ENCODE assay signal across 1 cellular context in the genomic region with DNA sequence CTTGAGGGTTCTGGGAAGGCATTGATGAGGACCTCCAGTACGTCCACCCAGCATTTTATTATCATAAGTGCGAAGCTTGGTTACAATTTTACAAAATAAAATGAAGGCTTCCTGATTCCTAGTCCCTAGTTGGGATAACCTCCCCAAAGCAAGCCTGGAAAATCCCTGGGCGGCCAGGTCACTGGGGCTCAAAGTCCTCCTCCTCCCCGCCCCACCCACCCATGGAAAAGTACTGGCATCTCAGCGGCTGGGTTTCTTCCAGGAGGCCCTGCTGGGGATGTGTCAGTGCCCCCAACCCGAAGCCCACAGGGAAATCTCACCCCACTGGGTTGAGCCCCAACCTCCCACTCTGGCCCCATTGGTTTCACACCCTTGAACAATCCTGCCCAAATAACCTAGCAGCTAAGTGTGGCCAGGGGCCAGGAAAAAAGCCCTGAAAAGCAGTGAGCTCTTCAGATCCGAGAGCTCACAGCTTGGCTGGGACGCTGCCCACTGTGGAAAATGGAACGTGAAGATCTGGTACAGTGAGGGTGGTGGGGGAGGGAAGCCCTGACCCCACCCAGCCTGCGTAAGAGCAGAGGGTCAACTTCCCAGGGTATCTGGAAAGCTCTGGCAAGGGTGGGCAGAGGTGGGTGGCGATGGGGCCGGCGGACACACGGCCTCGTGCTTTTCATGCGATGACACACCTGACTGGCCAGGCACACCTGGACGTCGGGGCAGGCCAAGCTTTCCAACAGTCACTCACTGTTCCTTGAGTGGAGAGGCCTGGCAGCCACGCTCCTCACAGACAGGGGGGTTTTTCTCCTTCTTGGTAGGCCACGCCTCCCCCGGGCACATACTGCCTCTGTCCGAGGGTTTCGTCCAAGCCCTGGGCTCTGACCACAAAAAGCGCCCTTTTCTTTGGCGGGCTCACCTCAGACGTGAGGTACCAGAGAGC.
A peak's percentile ranks its signal among the peaks of the same experiment; 100 is the strongest.
TF ChIP-seq lines count a peak whose summit lies in the region.

No MANE protein-coding gene starts in this region.

TF ChIP-seq in HepG2, 621 proteins besides CTCF, POLR2A, EP300 and RAD21 (continued from another document and continues in another):
- TF ChIP-seq, protein P1, sequence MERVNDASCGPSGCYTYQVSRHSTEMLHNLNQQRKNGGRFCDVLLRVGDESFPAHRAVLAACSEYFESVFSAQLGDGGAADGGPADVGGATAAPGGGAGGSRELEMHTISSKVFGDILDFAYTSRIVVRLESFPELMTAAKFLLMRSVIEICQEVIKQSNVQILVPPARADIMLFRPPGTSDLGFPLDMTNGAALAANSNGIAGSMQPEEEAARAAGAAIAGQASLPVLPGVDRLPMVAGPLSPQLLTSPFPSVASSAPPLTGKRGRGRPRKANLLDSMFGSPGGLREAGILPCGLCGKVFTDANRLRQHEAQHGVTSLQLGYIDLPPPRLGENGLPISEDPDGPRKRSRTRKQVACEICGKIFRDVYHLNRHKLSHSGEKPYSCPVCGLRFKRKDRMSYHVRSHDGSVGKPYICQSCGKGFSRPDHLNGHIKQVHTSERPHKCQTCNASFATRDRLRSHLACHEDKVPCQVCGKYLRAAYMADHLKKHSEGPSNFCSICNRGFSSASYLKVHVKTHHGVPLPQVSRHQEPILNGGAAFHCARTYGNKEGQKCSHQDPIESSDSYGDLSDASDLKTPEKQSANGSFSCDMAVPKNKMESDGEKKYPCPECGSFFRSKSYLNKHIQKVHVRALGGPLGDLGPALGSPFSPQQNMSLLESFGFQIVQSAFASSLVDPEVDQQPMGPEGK (CRISPR knock-in tag; IDR thresholded peaks at IDR 0.05): peak; percentile 72; the same call in 1 of the 2 replicates
- 0 out of 2 replicates have a peak, but pooled peaks have one; percentile 18 for TF ChIP-seq EED (CRISPR knock-in tag; IDR thresholded peaks at IDR 0.05)
- peak; percentile 67; the same call in 1 of the 2 replicates for TF ChIP-seq GTF3A (CRISPR knock-in tag; conservative IDR thresholded peaks at IDR 0.05)
- TF ChIP-seq, protein P2, sequence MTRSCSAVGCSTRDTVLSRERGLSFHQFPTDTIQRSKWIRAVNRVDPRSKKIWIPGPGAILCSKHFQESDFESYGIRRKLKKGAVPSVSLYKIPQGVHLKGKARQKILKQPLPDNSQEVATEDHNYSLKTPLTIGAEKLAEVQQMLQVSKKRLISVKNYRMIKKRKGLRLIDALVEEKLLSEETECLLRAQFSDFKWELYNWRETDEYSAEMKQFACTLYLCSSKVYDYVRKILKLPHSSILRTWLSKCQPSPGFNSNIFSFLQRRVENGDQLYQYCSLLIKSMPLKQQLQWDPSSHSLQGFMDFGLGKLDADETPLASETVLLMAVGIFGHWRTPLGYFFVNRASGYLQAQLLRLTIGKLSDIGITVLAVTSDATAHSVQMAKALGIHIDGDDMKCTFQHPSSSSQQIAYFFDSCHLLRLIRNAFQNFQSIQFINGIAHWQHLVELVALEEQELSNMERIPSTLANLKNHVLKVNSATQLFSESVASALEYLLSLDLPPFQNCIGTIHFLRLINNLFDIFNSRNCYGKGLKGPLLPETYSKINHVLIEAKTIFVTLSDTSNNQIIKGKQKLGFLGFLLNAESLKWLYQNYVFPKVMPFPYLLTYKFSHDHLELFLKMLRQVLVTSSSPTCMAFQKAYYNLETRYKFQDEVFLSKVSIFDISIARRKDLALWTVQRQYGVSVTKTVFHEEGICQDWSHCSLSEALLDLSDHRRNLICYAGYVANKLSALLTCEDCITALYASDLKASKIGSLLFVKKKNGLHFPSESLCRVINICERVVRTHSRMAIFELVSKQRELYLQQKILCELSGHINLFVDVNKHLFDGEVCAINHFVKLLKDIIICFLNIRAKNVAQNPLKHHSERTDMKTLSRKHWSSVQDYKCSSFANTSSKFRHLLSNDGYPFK (CRISPR knock-in tag; IDR thresholded peaks at IDR 0.05; ENCODE audit: borderline replicate concordance): peak; percentile 46; the same call in 1 of the 2 replicates
- TF ChIP-seq ZBTB1 (CRISPR knock-in tag; IDR thresholded peaks at IDR 0.05; ENCODE audit: borderline replicate concordance): no peak
- no peak for TF ChIP-seq ZNF446 (CRISPR knock-in tag; IDR thresholded peaks at IDR 0.05)
- TF ChIP-seq ZNF34 (CRISPR knock-in tag; IDR thresholded peaks at IDR 0.05; ENCODE audit: borderline replicate concordance): 0 out of 2 replicates have a peak, but pooled peaks have one; percentile 54
- TF ChIP-seq, protein P3, sequence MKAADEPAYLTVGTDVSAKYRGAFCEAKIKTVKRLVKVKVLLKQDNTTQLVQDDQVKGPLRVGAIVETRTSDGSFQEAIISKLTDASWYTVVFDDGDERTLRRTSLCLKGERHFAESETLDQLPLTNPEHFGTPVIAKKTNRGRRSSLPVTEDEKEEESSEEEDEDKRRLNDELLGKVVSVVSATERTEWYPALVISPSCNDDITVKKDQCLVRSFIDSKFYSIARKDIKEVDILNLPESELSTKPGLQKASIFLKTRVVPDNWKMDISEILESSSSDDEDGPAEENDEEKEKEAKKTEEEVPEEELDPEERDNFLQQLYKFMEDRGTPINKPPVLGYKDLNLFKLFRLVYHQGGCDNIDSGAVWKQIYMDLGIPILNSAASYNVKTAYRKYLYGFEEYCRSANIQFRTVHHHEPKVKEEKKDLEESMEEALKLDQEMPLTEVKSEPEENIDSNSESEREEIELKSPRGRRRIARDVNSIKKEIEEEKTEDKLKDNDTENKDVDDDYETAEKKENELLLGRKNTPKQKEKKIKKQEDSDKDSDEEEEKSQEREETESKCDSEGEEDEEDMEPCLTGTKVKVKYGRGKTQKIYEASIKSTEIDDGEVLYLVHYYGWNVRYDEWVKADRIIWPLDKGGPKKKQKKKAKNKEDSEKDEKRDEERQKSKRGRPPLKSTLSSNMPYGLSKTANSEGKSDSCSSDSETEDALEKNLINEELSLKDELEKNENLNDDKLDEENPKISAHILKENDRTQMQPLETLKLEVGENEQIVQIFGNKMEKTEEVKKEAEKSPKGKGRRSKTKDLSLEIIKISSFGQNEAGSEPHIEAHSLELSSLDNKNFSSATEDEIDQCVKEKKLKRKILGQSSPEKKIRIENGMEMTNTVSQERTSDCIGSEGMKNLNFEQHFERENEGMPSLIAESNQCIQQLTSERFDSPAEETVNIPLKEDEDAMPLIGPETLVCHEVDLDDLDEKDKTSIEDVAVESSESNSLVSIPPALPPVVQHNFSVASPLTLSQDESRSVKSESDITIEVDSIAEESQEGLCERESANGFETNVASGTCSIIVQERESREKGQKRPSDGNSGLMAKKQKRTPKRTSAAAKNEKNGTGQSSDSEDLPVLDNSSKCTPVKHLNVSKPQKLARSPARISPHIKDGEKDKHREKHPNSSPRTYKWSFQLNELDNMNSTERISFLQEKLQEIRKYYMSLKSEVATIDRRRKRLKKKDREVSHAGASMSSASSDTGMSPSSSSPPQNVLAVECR (CRISPR knock-in tag; IDR thresholded peaks at IDR 0.05; ENCODE audit: borderline replicate concordance): no peak
- TF ChIP-seq REPIN1 (CRISPR knock-in tag; IDR thresholded peaks at IDR 0.05; ENCODE audit: borderline replicate concordance, low read depth): peak; percentile 64; the same call in 1 of the 2 replicates
- peak; percentile 46; the same call in 1 of the 2 replicates for TF ChIP-seq NCOR1 (IDR thresholded peaks at IDR 0.05; ENCODE audit: borderline replicate concordance, low read length)
- TF ChIP-seq THYN1 (CRISPR knock-in tag; IDR thresholded peaks at IDR 0.05; ENCODE audit: borderline replicate concordance, low read depth): 0 out of 2 replicates have a peak, but pooled peaks have one; percentile 20
- TF ChIP-seq, protein P4, sequence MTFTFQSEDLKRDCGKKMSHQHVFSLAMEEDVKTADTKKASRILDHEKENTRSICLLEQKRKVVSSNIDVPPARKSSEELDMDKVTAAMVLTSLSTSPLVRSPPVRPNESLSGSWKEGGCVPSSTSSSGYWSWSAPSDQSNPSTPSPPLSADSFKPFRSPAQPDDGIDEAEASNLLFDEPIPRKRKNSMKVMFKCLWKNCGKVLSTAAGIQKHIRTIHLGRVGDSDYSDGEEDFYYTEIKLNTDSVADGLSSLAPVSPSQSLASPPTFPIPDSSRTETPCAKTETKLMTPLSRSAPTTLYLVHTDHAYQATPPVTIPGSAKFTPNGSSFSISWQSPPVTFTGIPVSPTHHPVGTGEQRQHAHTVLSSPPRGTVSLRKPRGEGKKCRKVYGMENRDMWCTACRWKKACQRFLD (CRISPR knock-in tag; IDR thresholded peaks at IDR 0.05; ENCODE audit: borderline replicate concordance): no peak; the same call in 1 of the 2 replicates
- TF ChIP-seq HNF4G (IDR thresholded peaks at IDR 0.05; ENCODE audit: borderline replicate concordance, low read depth, low read length): peak; percentile 77
- TF ChIP-seq HNF4G (CRISPR knock-in tag; IDR thresholded peaks at IDR 0.05; ENCODE audit: borderline replicate concordance, low read depth): no peak; the same call in 1 of the 2 replicates
- TF ChIP-seq, protein P5, sequence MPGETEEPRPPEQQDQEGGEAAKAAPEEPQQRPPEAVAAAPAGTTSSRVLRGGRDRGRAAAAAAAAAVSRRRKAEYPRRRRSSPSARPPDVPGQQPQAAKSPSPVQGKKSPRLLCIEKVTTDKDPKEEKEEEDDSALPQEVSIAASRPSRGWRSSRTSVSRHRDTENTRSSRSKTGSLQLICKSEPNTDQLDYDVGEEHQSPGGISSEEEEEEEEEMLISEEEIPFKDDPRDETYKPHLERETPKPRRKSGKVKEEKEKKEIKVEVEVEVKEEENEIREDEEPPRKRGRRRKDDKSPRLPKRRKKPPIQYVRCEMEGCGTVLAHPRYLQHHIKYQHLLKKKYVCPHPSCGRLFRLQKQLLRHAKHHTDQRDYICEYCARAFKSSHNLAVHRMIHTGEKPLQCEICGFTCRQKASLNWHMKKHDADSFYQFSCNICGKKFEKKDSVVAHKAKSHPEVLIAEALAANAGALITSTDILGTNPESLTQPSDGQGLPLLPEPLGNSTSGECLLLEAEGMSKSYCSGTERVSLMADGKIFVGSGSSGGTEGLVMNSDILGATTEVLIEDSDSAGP (CRISPR knock-in tag; IDR thresholded peaks at IDR 0.05; ENCODE audit: borderline replicate concordance): peak; percentile 82; the same call in 1 of the 2 replicates
- TF ChIP-seq, protein P6, sequence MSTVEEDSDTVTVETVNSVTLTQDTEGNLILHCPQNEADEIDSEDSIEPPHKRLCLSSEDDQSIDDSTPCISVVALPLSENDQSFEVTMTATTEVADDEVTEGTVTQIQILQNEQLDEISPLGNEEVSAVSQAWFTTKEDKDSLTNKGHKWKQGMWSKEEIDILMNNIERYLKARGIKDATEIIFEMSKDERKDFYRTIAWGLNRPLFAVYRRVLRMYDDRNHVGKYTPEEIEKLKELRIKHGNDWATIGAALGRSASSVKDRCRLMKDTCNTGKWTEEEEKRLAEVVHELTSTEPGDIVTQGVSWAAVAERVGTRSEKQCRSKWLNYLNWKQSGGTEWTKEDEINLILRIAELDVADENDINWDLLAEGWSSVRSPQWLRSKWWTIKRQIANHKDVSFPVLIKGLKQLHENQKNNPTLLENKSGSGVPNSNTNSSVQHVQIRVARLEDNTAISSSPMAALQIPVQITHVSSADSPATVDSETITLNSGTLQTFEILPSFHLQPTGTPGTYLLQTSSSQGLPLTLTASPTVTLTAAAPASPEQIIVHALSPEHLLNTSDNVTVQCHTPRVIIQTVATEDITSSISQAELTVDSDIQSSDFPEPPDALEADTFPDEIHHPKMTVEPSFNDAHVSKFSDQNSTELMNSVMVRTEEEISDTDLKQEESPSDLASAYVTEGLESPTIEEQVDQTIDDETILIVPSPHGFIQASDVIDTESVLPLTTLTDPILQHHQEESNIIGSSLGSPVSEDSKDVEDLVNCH (CRISPR knock-in tag; IDR thresholded peaks at IDR 0.05): peak; percentile 80
- TF ChIP-seq, protein P7, sequence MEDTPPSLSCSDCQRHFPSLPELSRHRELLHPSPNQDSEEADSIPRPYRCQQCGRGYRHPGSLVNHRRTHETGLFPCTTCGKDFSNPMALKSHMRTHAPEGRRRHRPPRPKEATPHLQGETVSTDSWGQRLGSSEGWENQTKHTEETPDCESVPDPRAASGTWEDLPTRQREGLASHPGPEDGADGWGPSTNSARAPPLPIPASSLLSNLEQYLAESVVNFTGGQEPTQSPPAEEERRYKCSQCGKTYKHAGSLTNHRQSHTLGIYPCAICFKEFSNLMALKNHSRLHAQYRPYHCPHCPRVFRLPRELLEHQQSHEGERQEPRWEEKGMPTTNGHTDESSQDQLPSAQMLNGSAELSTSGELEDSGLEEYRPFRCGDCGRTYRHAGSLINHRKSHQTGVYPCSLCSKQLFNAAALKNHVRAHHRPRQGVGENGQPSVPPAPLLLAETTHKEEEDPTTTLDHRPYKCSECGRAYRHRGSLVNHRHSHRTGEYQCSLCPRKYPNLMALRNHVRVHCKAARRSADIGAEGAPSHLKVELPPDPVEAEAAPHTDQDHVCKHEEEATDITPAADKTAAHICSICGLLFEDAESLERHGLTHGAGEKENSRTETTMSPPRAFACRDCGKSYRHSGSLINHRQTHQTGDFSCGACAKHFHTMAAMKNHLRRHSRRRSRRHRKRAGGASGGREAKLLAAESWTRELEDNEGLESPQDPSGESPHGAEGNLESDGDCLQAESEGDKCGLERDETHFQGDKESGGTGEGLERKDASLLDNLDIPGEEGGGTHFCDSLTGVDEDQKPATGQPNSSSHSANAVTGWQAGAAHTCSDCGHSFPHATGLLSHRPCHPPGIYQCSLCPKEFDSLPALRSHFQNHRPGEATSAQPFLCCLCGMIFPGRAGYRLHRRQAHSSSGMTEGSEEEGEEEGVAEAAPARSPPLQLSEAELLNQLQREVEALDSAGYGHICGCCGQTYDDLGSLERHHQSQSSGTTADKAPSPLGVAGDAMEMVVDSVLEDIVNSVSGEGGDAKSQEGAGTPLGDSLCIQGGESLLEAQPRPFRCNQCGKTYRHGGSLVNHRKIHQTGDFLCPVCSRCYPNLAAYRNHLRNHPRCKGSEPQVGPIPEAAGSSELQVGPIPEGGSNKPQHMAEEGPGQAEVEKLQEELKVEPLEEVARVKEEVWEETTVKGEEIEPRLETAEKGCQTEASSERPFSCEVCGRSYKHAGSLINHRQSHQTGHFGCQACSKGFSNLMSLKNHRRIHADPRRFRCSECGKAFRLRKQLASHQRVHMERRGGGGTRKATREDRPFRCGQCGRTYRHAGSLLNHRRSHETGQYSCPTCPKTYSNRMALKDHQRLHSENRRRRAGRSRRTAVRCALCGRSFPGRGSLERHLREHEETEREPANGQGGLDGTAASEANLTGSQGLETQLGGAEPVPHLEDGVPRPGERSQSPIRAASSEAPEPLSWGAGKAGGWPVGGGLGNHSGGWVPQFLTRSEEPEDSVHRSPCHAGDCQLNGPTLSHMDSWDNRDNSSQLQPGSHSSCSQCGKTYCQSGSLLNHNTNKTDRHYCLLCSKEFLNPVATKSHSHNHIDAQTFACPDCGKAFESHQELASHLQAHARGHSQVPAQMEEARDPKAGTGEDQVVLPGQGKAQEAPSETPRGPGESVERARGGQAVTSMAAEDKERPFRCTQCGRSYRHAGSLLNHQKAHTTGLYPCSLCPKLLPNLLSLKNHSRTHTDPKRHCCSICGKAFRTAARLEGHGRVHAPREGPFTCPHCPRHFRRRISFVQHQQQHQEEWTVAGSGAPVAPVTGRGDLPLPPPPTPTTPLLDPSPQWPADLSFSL (CRISPR knock-in tag; IDR thresholded peaks at IDR 0.05): peak; percentile 43; the same call in 1 of the 2 replicates
- peak; percentile 10; the same call in 1 of the 2 replicates for TF ChIP-seq POGZ (CRISPR knock-in tag; IDR thresholded peaks at IDR 0.05)
- no peak; the same call in 1 of the 2 replicates for TF ChIP-seq MYC (CRISPR knock-in tag; IDR thresholded peaks at IDR 0.05; ENCODE audit: borderline replicate concordance)
- TF ChIP-seq, protein P8, sequence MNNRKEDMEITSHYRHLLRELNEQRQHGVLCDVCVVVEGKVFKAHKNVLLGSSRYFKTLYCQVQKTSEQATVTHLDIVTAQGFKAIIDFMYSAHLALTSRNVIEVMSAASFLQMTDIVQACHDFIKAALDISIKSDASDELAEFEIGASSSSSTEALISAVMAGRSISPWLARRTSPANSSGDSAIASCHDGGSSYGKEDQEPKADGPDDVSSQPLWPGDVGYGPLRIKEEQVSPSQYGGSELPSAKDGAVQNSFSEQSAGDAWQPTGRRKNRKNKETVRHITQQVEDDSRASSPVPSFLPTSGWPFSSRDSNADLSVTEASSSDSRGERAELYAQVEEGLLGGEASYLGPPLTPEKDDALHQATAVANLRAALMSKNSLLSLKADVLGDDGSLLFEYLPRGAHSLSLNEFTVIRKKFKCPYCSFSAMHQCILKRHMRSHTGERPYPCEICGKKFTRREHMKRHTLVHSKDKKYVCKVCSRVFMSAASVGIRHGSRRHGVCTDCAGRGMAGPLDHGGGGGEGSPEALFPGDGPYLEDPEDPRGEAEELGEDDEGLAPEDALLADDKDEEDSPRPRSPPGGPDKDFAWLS (CRISPR knock-in tag; IDR thresholded peaks at IDR 0.05; ENCODE audit: borderline replicate concordance): peak; percentile 82; the same call in 1 of the 2 replicates
